Comparison of ENCODE assay signal across 8 cellular contexts in genomic region chr17:81509048-81509686, GRCh38. TPM values are rescaled to one million over a fixed set of nuclear protein-coding genes. Genes with fewer than 3 reads are reported as not detected.
DNase-seq lines count a peak whose midpoint lies in the region; ATAC-seq lines count a peak whose summit lies in the region.

No MANE protein-coding gene starts in this region.

- H3K36me3 ChIP-seq in CD4-positive, CD25-positive, alpha-beta regulatory T cell (ENCODE audit: control insufficient read depth, insufficient read depth, low read length), result peaks cover 31% of the 10 kb centered on the region
- H3K36me3 ChIP-seq in iPS-18a (ENCODE audit: control insufficient read depth, low read depth, low read length), result peaks cover 29% of the 10 kb centered on the region

- ATAC-seq in CD4-positive, CD25-positive, alpha-beta regulatory T cell (ENCODE audit: low read depth in 2 of 2), result no peak
- ATAC-seq in stimulated activated naive B cell treated with anti-CD40 and anti-IgM and Interleukin-4, amounts not matched to agents 10 μg/mL and 1 μg/mL and 100 μg/mL, for 72 hours (replicated peaks), result no peak
- no peak for ATAC-seq in HG03378 (IDR thresholded peaks at IDR 0.05; ENCODE audit: unreplicated experiment)
- ATAC-seq in HG02870 (IDR thresholded peaks at IDR 0.05; ENCODE audit: unreplicated experiment), result no peak

- peak overlapping the region; percentile 78 for H3K27ac ChIP-seq in CD4-positive, CD25-positive, alpha-beta regulatory T cell (ENCODE audit: insufficient read depth, low read length, poor library complexity, severe bottlenecking)
- no peak overlapping the region for H3K27ac ChIP-seq in iPS-18a (ENCODE audit: low read length)

- peaks cover 36% of the 10 kb centered on the region for H3K36me3 Mint-ChIP-seq in CD4-positive, CD25-positive, alpha-beta regulatory T cell
- H3K36me3 Mint-ChIP-seq in stimulated activated naive B cell treated with anti-CD40 and anti-IgM and Interleukin-4, amounts not matched to agents 10 μg/mL and 1 μg/mL and 100 μg/mL, for 72 hours, result peaks cover 42 to 49% of the 10 kb centered on the region in 2 donors

- H3K9me3 ChIP-seq in CD4-positive, CD25-positive, alpha-beta regulatory T cell (ENCODE audit: control insufficient read depth in 2 of 2, low read length in 2 of 2), result no peaks in the 10 kb centered on the region
- H3K9me3 ChIP-seq in iPS-18a (ENCODE audit: control insufficient read depth, low read depth, low read length), result no peaks in the 10 kb centered on the region

- peak overlapping the region; percentile 86 for H3K4me3 ChIP-seq in CD4-positive, CD25-positive, alpha-beta regulatory T cell (ENCODE audit: low read depth, low read length)
- H3K4me3 ChIP-seq in iPS-18a (ENCODE audit: low read length), result peak overlapping the region; percentile 95

- no peaks in the 10 kb centered on the region for H3K27me3 ChIP-seq in CD4-positive, CD25-positive, alpha-beta regulatory T cell (ENCODE audit: control insufficient read depth, insufficient read depth, low read length)
- H3K27me3 ChIP-seq in iPS-18a (ENCODE audit: control insufficient read depth, insufficient read depth, low read length), result no peaks in the 10 kb centered on the region

- no peak for DNase-seq in CD4-positive, CD25-positive, alpha-beta regulatory T cell
- DNase-seq in HT-29 (ENCODE audit: low spot score) (peak; percentile 71), hippocampal formation (lab: John Stamatoyannopoulos, UW) (no peak)
- DNase-seq in activated T-cell treated with anti-CD3 and anti-CD28 coated beads, Interleukin-2, amount 50 U/mL, for 48 hours, result peak; percentile 54
- DNase-seq in stimulated activated naive B cell treated with anti-CD40 and anti-IgM and Interleukin-4, amounts not matched to agents 10 μg/mL and 1 μg/mL and 100 μg/mL, for 72 hours, result no peak

- peaks cover 5 to 40% (median 22%) of the 10 kb centered on the region in 4 donors for H3K4me1 Mint-ChIP-seq in CD4-positive, CD25-positive, alpha-beta regulatory T cell
- H3K4me1 Mint-ChIP-seq in stimulated activated naive B cell treated with anti-CD40 and anti-IgM and Interleukin-4, amounts not matched to agents 10 μg/mL and 1 μg/mL and 100 μg/mL, for 72 hours, result peaks cover 22 to 45% of the 10 kb centered on the region in 2 donors

- peak overlapping the region; percentile 96 to 99 (median 97) for H3K27ac Mint-ChIP-seq in CD4-positive, CD25-positive, alpha-beta regulatory T cell
- H3K27ac Mint-ChIP-seq in stimulated activated naive B cell treated with anti-CD40 and anti-IgM and Interleukin-4, amounts not matched to agents 10 μg/mL and 1 μg/mL and 100 μg/mL, for 72 hours, result peak overlapping the region; percentile 100

- peaks cover 10% of the 10 kb centered on the region for H3K27me3 Mint-ChIP-seq in CD4-positive, CD25-positive, alpha-beta regulatory T cell
- no peaks in the 10 kb centered on the region for H3K27me3 Mint-ChIP-seq in stimulated activated naive B cell treated with anti-CD40 and anti-IgM and Interleukin-4, amounts not matched to agents 10 μg/mL and 1 μg/mL and 100 μg/mL, for 72 hours

- peak overlapping the region; percentile 94 to 99 (median 97) for H3K4me3 Mint-ChIP-seq in CD4-positive, CD25-positive, alpha-beta regulatory T cell
- H3K4me3 Mint-ChIP-seq in stimulated activated naive B cell treated with anti-CD40 and anti-IgM and Interleukin-4, amounts not matched to agents 10 μg/mL and 1 μg/mL and 100 μg/mL, for 72 hours, result peak overlapping the region; percentile 95 to 100

- peaks cover 48% of the 10 kb centered on the region for H3K4me1 ChIP-seq in CD4-positive, CD25-positive, alpha-beta regulatory T cell (ENCODE audit: control insufficient read depth, insufficient read depth, low read length, poor library complexity, severe bottlenecking)
- no peaks in the 10 kb centered on the region for H3K4me1 ChIP-seq in iPS-18a (ENCODE audit: control insufficient read depth, low read depth, low read length)

- H3K9me3 Mint-ChIP-seq in CD4-positive, CD25-positive, alpha-beta regulatory T cell, result peaks cover 0 to 5% (median 0%) of the 10 kb centered on the region in 7 donors
- H3K9me3 Mint-ChIP-seq in stimulated activated naive B cell treated with anti-CD40 and anti-IgM and Interleukin-4, amounts not matched to agents 10 μg/mL and 1 μg/mL and 100 μg/mL, for 72 hours, result peaks cover 0 to 3% of the 10 kb centered on the region in 2 donors

- no peak overlapping the region for H3K9ac ChIP-seq in iPS-18a (ENCODE audit: low read length)

RNA-seq across cellular contexts. Expression of gene ACTG1, which starts 3.4 kb away (rescaled TPM):
- 1,684 TPM for total RNA-seq in CD4-positive, CD25-positive, alpha-beta regulatory T cell
- polyA plus RNA-seq in CD4-positive, CD25-positive, alpha-beta regulatory T cell, result 1,000 to 10,000 TPM; 1,881 to 2,724 (median 2,486) TPM
- 3,401 and 4,670 TPM in 2 replicates for total RNA-seq in HT-29 (2014; rRNA removed; shearing (Covaris generic))

RNA-seq across cellular contexts. Expression of gene FSCN2, which starts 19.0 kb away (rescaled TPM):
- 0.74 TPM for total RNA-seq in CD4-positive, CD25-positive, alpha-beta regulatory T cell
- polyA plus RNA-seq in CD4-positive, CD25-positive, alpha-beta regulatory T cell, result under 1 TPM in 1 of 4 donors, not detected in 3; 0.17 TPM
- 4.3 and 4.7 TPM in 2 replicates for total RNA-seq in HT-29 (2014; rRNA removed; shearing (Covaris generic))

RNA-seq across cellular contexts. Expression of gene FAAP100, which starts 43.0 kb away (rescaled TPM):
- 28.1 TPM for total RNA-seq in CD4-positive, CD25-positive, alpha-beta regulatory T cell
- polyA plus RNA-seq in CD4-positive, CD25-positive, alpha-beta regulatory T cell, result 10 to 100 TPM in 2 of 4 donors, 1 to 10 TPM in 2; 8.2 to 13.0 (median 10.4) TPM
- total RNA-seq in HT-29 (2014; rRNA removed; shearing (Covaris generic)), result 67.5 and 70.9 TPM in 2 replicates

Comparison
In these comparisons a context has a peak if more than half of its experiments do, and no peak if none do; other contexts are left out.
1. DNase-seq: peak in HT-29 (single experiment) and activated T-cell treated with anti-CD3 and anti-CD28 coated beads, Interleukin-2, amount 50 U/mL, for 48 hours (2 of 2); none in CD4-positive, CD25-positive, alpha-beta regulatory T cell (0 of 3), stimulated activated naive B cell treated with anti-CD40 and anti-IgM and Interleukin-4, amounts not matched to agents 10 μg/mL and 1 μg/mL and 100 μg/mL, for 72 hours (single experiment) and hippocampal formation (0 of 2).